In the genomic region with DNA sequence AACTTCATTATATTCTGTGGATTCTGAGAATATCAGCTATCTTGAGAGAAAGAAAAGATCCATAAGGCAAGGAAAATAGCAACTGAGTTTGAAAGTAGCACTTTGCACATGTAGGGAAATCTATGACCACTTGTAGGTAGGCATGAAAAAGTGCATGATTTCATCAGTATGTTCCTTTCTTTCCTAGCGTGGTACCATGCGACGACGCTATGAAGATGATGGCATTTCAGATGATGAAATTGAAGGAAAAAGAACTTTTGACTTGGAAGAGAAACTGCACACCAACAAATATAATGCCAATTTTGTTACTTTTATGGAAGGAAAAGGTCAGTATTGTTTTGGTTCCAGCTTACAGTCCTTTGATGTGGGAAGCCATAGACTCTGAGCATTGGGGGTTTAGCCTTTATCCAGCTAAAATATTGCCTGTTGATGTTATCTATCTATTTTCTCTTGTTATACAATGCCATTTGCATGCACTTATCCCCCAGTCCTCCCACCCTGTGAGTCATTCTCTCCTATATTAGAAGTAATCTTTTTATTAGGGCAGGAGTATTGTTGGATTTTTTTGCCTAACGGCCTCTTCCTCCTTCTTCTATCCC, we compare ENCODE assay signal across 16 cellular contexts.
"Had no signal": no experiment of that assay in that cellular context is flagged by ENCODE, and none has a peak within 500 bp of the region (broad histone marks: within the 10 kb centered on the region; RNA-seq: fewer than 3 reads in every experiment).

No MANE protein-coding gene starts in this region.

- H3K4me2 ChIP-seq: hepatocyte had no signal

- H2AFZ ChIP-seq: hepatocyte had no signal

- H3K27ac Mint-ChIP-seq: activated naive CD8-positive, alpha-beta T cell treated with anti-CD3 and anti-CD28 coated beads for 36 hours; WTC11 had no signal

- H3K27ac ChIP-seq: cardiac muscle cell, hepatocyte, suprapubic skin, upper lobe of left lung had no signal

- H3K9me3 Mint-ChIP-seq: activated naive CD8-positive, alpha-beta T cell treated with anti-CD3 and anti-CD28 coated beads for 36 hours; activated T-cell treated with anti-CD3 and anti-CD28 coated beads, Interleukin-2, amount 50 U/mL, for 4 hours; WTC11 had no signal

- H3K9me3 ChIP-seq: suprapubic skin, upper lobe of left lung had no signal

- DNase-seq: activated CD4-positive, alpha-beta T cell treated with anti-CD3 and anti-CD28 coated beads for 48 hours; activated gamma-delta T cell; activated naive CD8-positive, alpha-beta T cell treated with anti-CD3 and anti-CD28 coated beads for 36 hours; activated T-cell treated with anti-CD3 and anti-CD28 coated beads, Interleukin-2, amount 50 U/mL, for 4 hours; aorta; effector CD4-positive, alpha-beta T cell; left ventricle myocardium superior; mesenchymal stem cell; stimulated activated CD4-positive, alpha-beta T cell treated with anti-CD3 and anti-CD28 coated beads, Interleukin-4, amount 100 ng/mL, for 1 hour; stimulated activated CD8-positive, alpha-beta memory T cell treated with anti-CD3 and anti-CD28 coated beads, Interleukin-4, amount 100 ng/mL, for 48 hours; stimulated activated naive CD8-positive, alpha-beta T cell treated with anti-CD3 and anti-CD28 coated beads, Interleukin-15, Interleukin-2, amounts not matched to agents 100 U/mL and 50 U/mL, for 24 hours; upper lobe of left lung had no signal

- ATAC-seq: activated T-cell treated with anti-CD3 and anti-CD28 coated beads, Interleukin-2, amount 50 U/mL, for 4 hours; left ventricle myocardium superior; stimulated activated naive CD8-positive, alpha-beta T cell treated with anti-CD3 and anti-CD28 coated beads, Interleukin-15, Interleukin-2, amounts not matched to agents 100 U/mL and 50 U/mL, for 24 hours; WTC11 had no signal

- H3K27me3 Mint-ChIP-seq: activated naive CD8-positive, alpha-beta T cell treated with anti-CD3 and anti-CD28 coated beads for 36 hours had no signal

- H3K27me3 ChIP-seq: cardiac muscle cell, hepatocyte, suprapubic skin, upper lobe of left lung had no signal

- H3K4me1 Mint-ChIP-seq: WTC11 had no signal

- H3K4me3 Mint-ChIP-seq: activated naive CD8-positive, alpha-beta T cell treated with anti-CD3 and anti-CD28 coated beads for 36 hours; activated T-cell treated with anti-CD3 and anti-CD28 coated beads, Interleukin-2, amount 50 U/mL, for 4 hours; WTC11 had no signal

- H3K4me3 ChIP-seq: cardiac muscle cell, hepatocyte, suprapubic skin, upper lobe of left lung had no signal
